ENCODE assay signal across 27 cellular contexts in genomic region chr20:35267092-35267491, GRCh38. TPM values are rescaled to one million over a fixed set of nuclear protein-coding genes. Genes with fewer than 3 reads are reported as not detected.
"Had no signal": no experiment of that assay in that cellular context is flagged by ENCODE, and none has a peak within 500 bp of the region (broad histone marks: within the 10 kb centered on the region; RNA-seq: fewer than 3 reads in every experiment).

No MANE protein-coding gene starts in this region.

- H3K27me3 ChIP-seq: ascending aorta, body of pancreas, Peyer's patch, SJSA1 had no signal

- H3K27ac Mint-ChIP-seq: activated B cell treated with CpG ODN at 0.5 μM for 24 hours; activated CD4-positive, alpha-beta T cell treated with anti-CD3 and anti-CD28 coated beads, Interleukin-2, amount 10 ng/mL, durations not matched to agents 24 days and 14 days; activated CD8-positive, alpha-beta memory T cell treated with anti-CD3 and anti-CD28 coated beads, Interleukin-2, amount 10 ng/mL, durations not matched to agents 7 days and 5 days; activated naive CD8-positive, alpha-beta T cell treated with anti-CD3 and anti-CD28 coated beads, Interleukin-2, amount 50 U/mL, for 24 hours; activated T-cell treated with anti-CD3 and anti-CD28 coated beads, Interleukin-2, amount 50 U/mL, for 24 hours; activated T-helper 1 cell treated with anti-CD3 and anti-CD28 coated beads, Interleukin-12 subunit alpha, Interleukin-12 subunit beta, Interleukin-2, Interleukin-4 antibody, amounts not matched to agents 30 ng/mL and 10 ng/mL and 1 ng/mL, durations not matched to agents 14 hours and 24 hours and 36 hours had no signal

- H3K4me3 ChIP-seq: ascending aorta, body of pancreas, Peyer's patch, SJSA1 had no signal

- H3K4me1 Mint-ChIP-seq: activated B cell treated with CpG ODN at 0.5 μM for 24 hours; activated naive CD8-positive, alpha-beta T cell treated with anti-CD3 and anti-CD28 coated beads, Interleukin-2, amount 50 U/mL, for 24 hours had no signal

- H3K27me3 Mint-ChIP-seq: activated B cell treated with CpG ODN at 0.5 μM for 24 hours; activated CD4-positive, alpha-beta T cell treated with anti-CD3 and anti-CD28 coated beads, Interleukin-2, amount 10 ng/mL, durations not matched to agents 24 days and 14 days; activated CD8-positive, alpha-beta memory T cell treated with anti-CD3 and anti-CD28 coated beads, Interleukin-2, amount 10 ng/mL, durations not matched to agents 7 days and 5 days; activated naive CD8-positive, alpha-beta T cell treated with anti-CD3 and anti-CD28 coated beads, Interleukin-2, amount 50 U/mL, for 24 hours; activated T-cell treated with anti-CD3 and anti-CD28 coated beads, Interleukin-2, amount 50 U/mL, for 24 hours had no signal

- H3K9me3 ChIP-seq: ascending aorta, body of pancreas, Peyer's patch, SJSA1 had no signal

- DNase-seq: activated B cell treated with CpG ODN at 0.5 μM for 24 hours; activated CD4-positive, alpha-beta T cell treated with anti-CD3 and anti-CD28 coated beads for 1 hour; activated CD4-positive, alpha-beta T cell treated with anti-CD3 and anti-CD28 coated beads, Interleukin-2, amount 10 ng/mL, durations not matched to agents 24 days and 14 days; activated CD4-positive, alpha-beta T cell treated with anti-CD3 and anti-CD28 coated beads, Interleukin-2, amount 50 U/mL, for 48 hours; activated CD8-positive, alpha-beta memory T cell treated with anti-CD3 and anti-CD28 coated beads, Interleukin-2, amount 10 ng/mL, durations not matched to agents 7 days and 5 days; activated effector memory CD4-positive, alpha-beta T cell treated with Interleukin-2 at 50 U/mL for 16 hours; activated naive CD4-positive, alpha-beta T cell; activated naive CD8-positive, alpha-beta T cell treated with anti-CD3 and anti-CD28 coated beads, Interleukin-2, amount 50 U/mL, for 24 hours; activated T-cell treated with anti-CD3 and anti-CD28 coated beads, Interleukin-2, amount 50 U/mL, for 24 hours; amniotic stem cell; body of pancreas; NCI-H1105 treated with DMSO at 0.1 percent for 48 hours; NCI-H1436 treated with DMSO at 0.1 percent for 48 hours; NCI-H187; NCI-H2081; NCI-H446; NCI-H524; Peyer's patch; SHP77; SW 1271 had no signal

- ATAC-seq: activated CD8-positive, alpha-beta memory T cell treated with anti-CD3 and anti-CD28 coated beads, Interleukin-2, amount 10 ng/mL, durations not matched to agents 7 days and 5 days; activated naive CD4-positive, alpha-beta T cell treated with anti-CD3 and anti-CD28 coated beads, Interleukin-2, amount 50 U/mL, for 72 hours; activated naive CD8-positive, alpha-beta T cell treated with anti-CD3 and anti-CD28 coated beads, Interleukin-2, amount 50 U/mL, for 24 hours; body of pancreas; SK-N-SH treated with all-trans-retinoic acid at 6 μM for 48 hours had no signal

- H3K9me3 Mint-ChIP-seq: activated B cell treated with CpG ODN at 0.5 μM for 24 hours; activated CD4-positive, alpha-beta T cell treated with anti-CD3 and anti-CD28 coated beads, Interleukin-2, amount 10 ng/mL, durations not matched to agents 24 days and 14 days; activated naive CD4-positive, alpha-beta T cell treated with anti-CD3 and anti-CD28 coated beads, Interleukin-2, amount 50 U/mL, for 72 hours; activated naive CD8-positive, alpha-beta T cell treated with anti-CD3 and anti-CD28 coated beads, Interleukin-2, amount 50 U/mL, for 24 hours; activated T-cell treated with anti-CD3 and anti-CD28 coated beads, Interleukin-2, amount 50 U/mL, for 24 hours; activated T-helper 1 cell treated with anti-CD3 and anti-CD28 coated beads, Interleukin-12 subunit alpha, Interleukin-12 subunit beta, Interleukin-2, Interleukin-4 antibody, amounts not matched to agents 30 ng/mL and 10 ng/mL and 1 ng/mL, durations not matched to agents 14 hours and 24 hours and 36 hours had no signal

- H3K4me3 Mint-ChIP-seq: activated B cell treated with CpG ODN at 0.5 μM for 24 hours; activated CD4-positive, alpha-beta T cell treated with anti-CD3 and anti-CD28 coated beads, Interleukin-2, amount 10 ng/mL, durations not matched to agents 24 days and 14 days; activated CD8-positive, alpha-beta memory T cell treated with anti-CD3 and anti-CD28 coated beads, Interleukin-2, amount 10 ng/mL, durations not matched to agents 7 days and 5 days; activated naive CD8-positive, alpha-beta T cell treated with anti-CD3 and anti-CD28 coated beads, Interleukin-2, amount 50 U/mL, for 24 hours; activated T-cell treated with anti-CD3 and anti-CD28 coated beads, Interleukin-2, amount 50 U/mL, for 24 hours; activated T-helper 1 cell treated with anti-CD3 and anti-CD28 coated beads, Interleukin-12 subunit alpha, Interleukin-12 subunit beta, Interleukin-2, Interleukin-4 antibody, amounts not matched to agents 30 ng/mL and 10 ng/mL and 1 ng/mL, durations not matched to agents 14 hours and 24 hours and 36 hours had no signal

RNA-seq across cellular contexts. Expression of gene FAM83C, which starts 25.1 kb away (rescaled TPM):
- total RNA-seq: activated B cell treated with CpG ODN at 0.5 μM for 24 hours; activated CD4-positive, alpha-beta T cell treated with anti-CD3 and anti-CD28 coated beads, Interleukin-2, amount 10 ng/mL, durations not matched to agents 24 days and 14 days; activated CD8-positive, alpha-beta memory T cell treated with anti-CD3 and anti-CD28 coated beads, Interleukin-2, amount 10 ng/mL, durations not matched to agents 7 days and 5 days; activated naive CD4-positive, alpha-beta T cell treated with anti-CD3 and anti-CD28 coated beads, Interleukin-2, amount 50 U/mL, for 72 hours; activated T-helper 1 cell treated with anti-CD3 and anti-CD28 coated beads, Interleukin-12 subunit alpha, Interleukin-12 subunit beta, Interleukin-2, Interleukin-4 antibody, amounts not matched to agents 30 ng/mL and 10 ng/mL and 1 ng/mL, durations not matched to agents 14 hours and 24 hours and 36 hours; ascending aorta; body of pancreas; Peyer's patch; SJSA1; T-helper 1 cell treated with Interleukin-12 subunit alpha and Interleukin-12 subunit beta and Interleukin-4 antibody, amounts not matched to agents 30 ng/mL and 1 ng/mL, for 36 hours had no signal

RNA-seq across cellular contexts. Expression of gene MMP24, which starts 40.6 kb away (rescaled TPM):
- total RNA-seq: activated B cell treated with CpG ODN at 0.5 μM for 24 hours; activated CD4-positive, alpha-beta T cell treated with anti-CD3 and anti-CD28 coated beads, Interleukin-2, amount 10 ng/mL, durations not matched to agents 24 days and 14 days; activated CD8-positive, alpha-beta memory T cell treated with anti-CD3 and anti-CD28 coated beads, Interleukin-2, amount 10 ng/mL, durations not matched to agents 7 days and 5 days; activated naive CD4-positive, alpha-beta T cell treated with anti-CD3 and anti-CD28 coated beads, Interleukin-2, amount 50 U/mL, for 72 hours; ascending aorta; bronchial epithelial cell had no signal
